1 cellular context compared by ENCODE assay signal in genomic region chr20:4113996-4114603, GRCh38.
TF ChIP-seq lines count a peak whose summit lies in the region.

No MANE protein-coding gene starts in this region.

TF ChIP-seq in GM12878, 131 proteins besides CTCF, POLR2A, EP300 and RAD21 (continued from another document):
- TF ChIP-seq ZBTB40 (IDR thresholded peaks at IDR 0.05; ENCODE audit: borderline replicate concordance) (no peak), CHD4 (IDR thresholded peaks at IDR 0.05) (no peak), ZNF217 (IDR thresholded peaks at IDR 0.05) (no peak), EED (IDR thresholded peaks at IDR 0.05; ENCODE audit: low read depth) (no peak), JUNB (IDR thresholded peaks at IDR 0.05) (no peak), ZNF274 (IDR thresholded peaks at IDR 0.05; ENCODE audit: insufficient read depth, insufficient read length) (no peak), EGR1 (IDR thresholded peaks at IDR 0.05; ENCODE audit: borderline replicate concordance in 1 of 2, low read depth in 2 of 2, low read length in 2 of 2) (no peak), ZBTB11 (CRISPR knock-in tag; IDR thresholded peaks at IDR 0.05) (no peak), SPI1 (IDR thresholded peaks at IDR 0.05; ENCODE audit: borderline replicate concordance, insufficient read depth, low read depth, low read length) (no peak)
